Comparison of ENCODE assay signal across 1 cellular context in genomic region chr7:66246549-66247171, GRCh38.
TF ChIP-seq lines count a peak whose summit lies in the region.

No MANE protein-coding gene starts in this region.

TF ChIP-seq in GM23338, 12 proteins besides CTCF, POLR2A, EP300 and RAD21 (continued from another document):
- TF ChIP-seq ZNF462 (CRISPR knock-in tag; IDR thresholded peaks at IDR 0.05) (no peak), ETS1 (IDR thresholded peaks at IDR 0.05) (no peak), EZH2phosphoT487 (IDR thresholded peaks at IDR 0.05; ENCODE audit: unreplicated experiment) (no peak)
